Comparison of ENCODE assay signal across 17 cellular contexts in genomic region chr2:198063242-198063641, GRCh38.
"Had no signal": no experiment of that assay in that cellular context is flagged by ENCODE, and none has a peak within 500 bp of the region (broad histone marks: within the 10 kb centered on the region; RNA-seq: fewer than 3 reads in every experiment).

No MANE protein-coding gene starts in this region.

- H3K9me3 Mint-ChIP-seq: natural killer cell treated with Interleukin-12 subunit alpha and Interleukin-12 subunit beta and Interleukin-15 and Interleukin-18, amount 100 ng/mL, for 72 hours; neural progenitor cell had no signal

- H3K4me3 Mint-ChIP-seq: immature natural killer cell; natural killer cell treated with Interleukin-12 subunit alpha and Interleukin-12 subunit beta and Interleukin-15 and Interleukin-18, amount 100 ng/mL, for 72 hours; neural progenitor cell had no signal

- H3K27me3 Mint-ChIP-seq: natural killer cell treated with Interleukin-12 subunit alpha and Interleukin-12 subunit beta and Interleukin-15 and Interleukin-18, amount 100 ng/mL, for 72 hours had no signal

- ATAC-seq: foreskin keratinocyte; natural killer cell treated with Interleukin-12 subunit alpha and Interleukin-12 subunit beta and Interleukin-15 and Interleukin-18, amount 100 ng/mL, for 72 hours had no signal

- DNase-seq: dermis blood vessel endothelial cell; erythroblast; foreskin keratinocyte; immature natural killer cell; left ventricle myocardium inferior; mesenchymal stem cell; midbrain; nucleus accumbens; ovary; small intestine; stimulated activated CD4-positive, alpha-beta T cell treated with anti-CD3 and anti-CD28 coated beads, Interleukin-12 subunit alpha, Interleukin-12 subunit beta, amount 100 ng/mL, for 4 hours; stimulated activated naive CD4-positive, alpha-beta T cell treated with Interleukin-2 at 50 U/mL for 16 hours; tibial artery; upper lobe of left lung; uterus had no signal

- H3K36me3 Mint-ChIP-seq: immature natural killer cell; natural killer cell treated with Interleukin-12 subunit alpha and Interleukin-12 subunit beta and Interleukin-15 and Interleukin-18, amount 100 ng/mL, for 72 hours; neural progenitor cell had no signal

- H3K4me1 Mint-ChIP-seq: immature natural killer cell, neural progenitor cell had no signal

- H3K27ac Mint-ChIP-seq: immature natural killer cell; natural killer cell treated with Interleukin-12 subunit alpha and Interleukin-12 subunit beta and Interleukin-15 and Interleukin-18, amount 100 ng/mL, for 72 hours; neural progenitor cell had no signal
